Comparison of ENCODE assay signal across 17 cellular contexts in the genomic region with DNA sequence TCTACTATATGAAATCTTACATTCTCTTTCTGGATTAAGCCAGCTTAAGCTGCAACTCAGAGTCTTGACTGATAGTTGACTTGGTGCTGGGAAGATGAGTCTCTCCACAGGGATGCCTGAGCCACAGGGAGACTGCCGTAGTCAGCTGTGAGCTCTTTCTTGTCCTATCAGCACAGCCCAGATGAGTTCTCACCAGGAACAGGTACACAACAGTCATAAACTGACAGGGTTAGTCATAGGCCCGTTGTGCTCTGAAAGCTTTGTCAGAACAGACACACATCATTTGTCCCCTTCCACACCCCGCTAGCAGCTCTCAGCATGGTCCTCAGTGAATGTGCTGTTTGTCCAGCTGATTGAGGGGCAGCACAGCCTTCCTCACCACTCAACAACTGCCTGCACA.
A peak's percentile ranks its signal among the peaks of the same experiment; 100 is the strongest.
DNase-seq lines count a peak whose midpoint lies in the region; ATAC-seq, FAIRE-seq and TF ChIP-seq lines count a peak whose summit lies in the region.
"Had no signal": no experiment of that assay in that cellular context is flagged by ENCODE, and none has a peak within 500 bp of the region (broad histone marks: within the 10 kb centered on the region; RNA-seq: fewer than 3 reads in every experiment).

No MANE protein-coding gene starts in this region.

- CTCF ChIA-PET in Caco-2 (lab: Charles Lee): no interaction called here
- CTCF ChIA-PET in PC-9 (lab: Charles Lee): no interaction called here

- BruUV-seq in Caco-2 (replicated peaks; lab: Mats Ljungman, UMichigan) (no TSS peak), PC-9 (replicated peaks; lab: Mats Ljungman, UMichigan) (no TSS peak)

- H2AFZ ChIP-seq in PC-9 (no peak overlapping the region), osteoblast (ENCODE audit: low read length) (peak overlapping the region; percentile 1), MM.1S (ENCODE audit: low read length) (no peak overlapping the region)

- H3K4me3 Mint-ChIP-seq in Caco-2 (ENCODE audit: unreplicated experiment): no peak overlapping the region
- H3K4me3 Mint-ChIP-seq: activated CD4-positive, alpha-beta T cell treated with anti-CD3 and anti-CD28 coated beads, Interleukin-2, amount 10 ng/mL, durations not matched to agents 7 days and 5 days; activated naive CD8-positive, alpha-beta T cell treated with anti-CD3 and anti-CD28 coated beads, Interleukin-2, amount 50 U/mL, for 24 hours; activated T-cell treated with anti-CD3 and anti-CD28 coated beads, Interleukin-2, amount 50 U/mL, for 4 hours; stimulated activated naive CD8-positive, alpha-beta T cell treated with anti-CD3 and anti-CD28 coated beads, Interleukin-15, Interleukin-2, amounts not matched to agents 100 ng/mL and 50 ng/mL, for 24 hours had no signal

- no peaks in the 10 kb centered on the region for H3K79me2 ChIP-seq in PC-9 (ENCODE audit: low read depth)
- no peaks in the 10 kb centered on the region for H3K79me2 ChIP-seq in osteoblast (ENCODE audit: insufficient read depth, low read length)
- H3K79me2 ChIP-seq in MM.1S (ENCODE audit: low read length): no peaks in the 10 kb centered on the region

- H3K27ac Mint-ChIP-seq in Caco-2 (ENCODE audit: unreplicated experiment): peak overlapping the region; percentile 87
- H3K27ac Mint-ChIP-seq in activated naive CD4-positive, alpha-beta T cell treated with anti-CD3 and anti-CD28 coated beads, Interleukin-2, amount 50 U/mL, for 72 hours: no peak overlapping the region
- H3K27ac Mint-ChIP-seq: activated CD4-positive, alpha-beta T cell treated with anti-CD3 and anti-CD28 coated beads, Interleukin-2, amount 10 ng/mL, durations not matched to agents 7 days and 5 days; activated naive CD8-positive, alpha-beta T cell treated with anti-CD3 and anti-CD28 coated beads, Interleukin-2, amount 50 U/mL, for 24 hours; stimulated activated naive CD8-positive, alpha-beta T cell treated with anti-CD3 and anti-CD28 coated beads, Interleukin-15, Interleukin-2, amounts not matched to agents 100 ng/mL and 50 ng/mL, for 24 hours had no signal

- H3K4me2 ChIP-seq in PC-9 (peak overlapping the region; percentile 54), osteoblast (ENCODE audit: insufficient read depth, low read length) (no peak overlapping the region), MM.1S (ENCODE audit: low read depth, low read length) (no peak overlapping the region)

- H3K9me2 ChIP-seq in PC-9 (ENCODE audit: insufficient read depth): no peaks in the 10 kb centered on the region
- H3K9me2 ChIP-seq in MM.1S (replicated peaks; ENCODE audit: insufficient read depth, low read length): no peaks in the 10 kb centered on the region

- no peak for FAIRE-seq in D721Med (lab: Jason Lieb, UNC)
- FAIRE-seq: colon had no signal

- TF ChIP-seq CTCF in Caco-2 (IDR thresholded peaks at IDR 0.05; ENCODE audit: insufficient read depth in 1 of 2, low read depth in 1 of 2, low read length in 1 of 2, severe bottlenecking in 1 of 2, unreplicated experiment in 1 of 2) (no peak), PC-9 (conservative IDR thresholded peaks at IDR 0.05) (no peak), epithelial cell of esophagus (IDR thresholded peaks at IDR 0.05; ENCODE audit: insufficient read depth, low read depth, low read length, missing control alignments) (no peak), osteoblast (IDR thresholded peaks at IDR 0.05; ENCODE audit: extremely low read depth, low read depth, low read length) (no peak), D721Med (IDR thresholded peaks at IDR 0.05; ENCODE audit: insufficient read depth, missing control alignments) (no peak), MM.1S (IDR thresholded peaks at IDR 0.05; ENCODE audit: low read length) (no peak)

- peaks cover 30% of the 10 kb centered on the region for H3K4me1 ChIP-seq in Caco-2
- peaks cover 17% of the 10 kb centered on the region for H3K4me1 ChIP-seq in PC-9 (replicated peaks; ENCODE audit: insufficient read depth)
- peaks cover 34% of the 10 kb centered on the region for H3K4me1 ChIP-seq in osteoblast (ENCODE audit: insufficient read depth, low read length)
- no peaks in the 10 kb centered on the region for H3K4me1 ChIP-seq in MM.1S (ENCODE audit: low read length)

- H3K9ac ChIP-seq in MM.1S (ENCODE audit: low read length): no peak overlapping the region

- H3K4me1 Mint-ChIP-seq in Caco-2 (ENCODE audit: low read depth, unreplicated experiment): peaks cover 30% of the 10 kb centered on the region

- H3K27me3 ChIP-seq in Caco-2 (replicated peaks; ENCODE audit: control insufficient read depth, insufficient read depth, low read length) (no peaks in the 10 kb centered on the region), PC-9 (ENCODE audit: insufficient read depth, low read depth) (no peaks in the 10 kb centered on the region), osteoblast (ENCODE audit: insufficient read depth, low read length) (no peaks in the 10 kb centered on the region), MM.1S (replicated peaks; ENCODE audit: insufficient read depth, low read length) (no peaks in the 10 kb centered on the region)

- H3K4me3 ChIP-seq in Caco-2 (ENCODE audit: low read depth, low read length) (no peak overlapping the region), PC-9 (no peak overlapping the region), epithelial cell of esophagus (ENCODE audit: low read length) (no peak overlapping the region), osteoblast (ENCODE audit: insufficient read depth, low read length) (no peak overlapping the region), MM.1S (ENCODE audit: low read length) (no peak overlapping the region)
- H3K4me3 ChIP-seq: skin epidermis had no signal

- H3K9me3 Mint-ChIP-seq in Caco-2 (ENCODE audit: unreplicated experiment): no peaks in the 10 kb centered on the region
- no peaks in the 10 kb centered on the region for H3K9me3 Mint-ChIP-seq in activated naive CD4-positive, alpha-beta T cell treated with anti-CD3 and anti-CD28 coated beads, Interleukin-2, amount 50 U/mL, for 72 hours
- H3K9me3 Mint-ChIP-seq: activated CD4-positive, alpha-beta T cell treated with anti-CD3 and anti-CD28 coated beads, Interleukin-2, amount 10 ng/mL, durations not matched to agents 7 days and 5 days; activated naive CD8-positive, alpha-beta T cell treated with anti-CD3 and anti-CD28 coated beads, Interleukin-2, amount 50 U/mL, for 24 hours; activated T-cell treated with anti-CD3 and anti-CD28 coated beads, Interleukin-2, amount 50 U/mL, for 4 hours; stimulated activated naive CD8-positive, alpha-beta T cell treated with anti-CD3 and anti-CD28 coated beads, Interleukin-15, Interleukin-2, amounts not matched to agents 100 ng/mL and 50 ng/mL, for 24 hours had no signal

- ATAC-seq in activated naive CD4-positive, alpha-beta T cell treated with anti-CD3 and anti-CD28 coated beads, Interleukin-2, amount 50 U/mL, for 72 hours: no peak
- ATAC-seq in GM18498 (IDR thresholded peaks at IDR 0.05; ENCODE audit: unreplicated experiment): no peak
- ATAC-seq: activated naive CD8-positive, alpha-beta T cell treated with anti-CD3 and anti-CD28 coated beads, Interleukin-2, amount 50 U/mL, for 24 hours; activated T-cell treated with anti-CD3 and anti-CD28 coated beads, Interleukin-2, amount 50 U/mL, for 4 hours had no signal

- no peaks in the 10 kb centered on the region for H3K27me3 Mint-ChIP-seq in Caco-2 (ENCODE audit: insufficient read depth, unreplicated experiment)
- H3K27me3 Mint-ChIP-seq: stimulated activated naive CD8-positive, alpha-beta T cell treated with anti-CD3 and anti-CD28 coated beads, Interleukin-15, Interleukin-2, amounts not matched to agents 100 ng/mL and 50 ng/mL, for 24 hours had no signal

- intact Hi-C loops in Caco-2 (cut with micrococcal nuclease; ENCODE audit: unreplicated experiment): no loop called here
- intact Hi-C loops in PC-9 (cut with micrococcal nuclease; ENCODE audit: unreplicated experiment): no loop called here

- H3K36me3 ChIP-seq in Caco-2 (ENCODE audit: control insufficient read depth, insufficient read depth, low read length): no peaks in the 10 kb centered on the region
- H3K36me3 ChIP-seq in PC-9 (ENCODE audit: low read depth): no peaks in the 10 kb centered on the region
- no peaks in the 10 kb centered on the region for H3K36me3 ChIP-seq in osteoblast (ENCODE audit: insufficient read depth, low read length)
- H3K36me3 ChIP-seq in MM.1S (replicated peaks; ENCODE audit: insufficient read depth, low read length): no peaks in the 10 kb centered on the region

- POLR2A ChIA-PET in Caco-2 (lab: Charles Lee) (no interaction called here), PC-9 (lab: Charles Lee; ENCODE audit: unreplicated experiment) (no interaction called here)

- H3F3A ChIP-seq in PC-9 (ENCODE audit: insufficient read depth, low read depth): peaks cover 12% of the 10 kb centered on the region; the same call in 1 of the 2 replicates
- H3F3A ChIP-seq in MM.1S (ENCODE audit: insufficient read depth, low read length): no peaks in the 10 kb centered on the region

- no peak for DNase-seq in Caco-2
- no peak for DNase-seq in PC-9
- DNase-seq in epithelial cell of esophagus (ENCODE audit: low read depth): peak; percentile 70
- DNase-seq in osteoblast (ENCODE audit: insufficient read length, low spot score, missing footprints): no peak
- DNase-seq in activated naive CD4-positive, alpha-beta T cell treated with anti-CD3 and anti-CD28 coated beads, Interleukin-2, amount 50 U/mL, for 72 hours (ENCODE audit: low spot score in 2 of 2): no peak
- DNase-seq in D721Med (ENCODE audit: insufficient read length, low spot score): no peak
- DNase-seq in MM.1S: no peak
- DNase-seq: activated CD4-positive, alpha-beta T cell treated with anti-CD3 and anti-CD28 coated beads, Interleukin-2, amount 10 ng/mL, durations not matched to agents 7 days and 5 days; activated naive CD8-positive, alpha-beta T cell treated with anti-CD3 and anti-CD28 coated beads, Interleukin-2, amount 50 U/mL, for 24 hours; activated T-cell treated with anti-CD3 and anti-CD28 coated beads, Interleukin-2, amount 50 U/mL, for 4 hours; Kasumi-1; NCI-H2029 treated with DMSO at 0.1 percent for 48 hours; NCI-H69 had no signal

- H3K27ac ChIP-seq in PC-9: peak overlapping the region; percentile 92
- peak overlapping the region; percentile 95 for H3K27ac ChIP-seq in osteoblast (ENCODE audit: low read depth, low read length)
- H3K27ac ChIP-seq in MM.1S (ENCODE audit: low read length): no peak overlapping the region

- peaks cover 8% of the 10 kb centered on the region for H3K36me3 Mint-ChIP-seq in Caco-2 (ENCODE audit: insufficient read depth, unreplicated experiment)
- H3K36me3 Mint-ChIP-seq in activated naive CD4-positive, alpha-beta T cell treated with anti-CD3 and anti-CD28 coated beads, Interleukin-2, amount 50 U/mL, for 72 hours: no peaks in the 10 kb centered on the region

- H4K20me1 ChIP-seq in PC-9 (ENCODE audit: insufficient read depth): no peaks in the 10 kb centered on the region
- H4K20me1 ChIP-seq in osteoblast (ENCODE audit: insufficient read depth, low read length): no peaks in the 10 kb centered on the region
- H4K20me1 ChIP-seq in MM.1S (ENCODE audit: insufficient read depth, low read length): no peaks in the 10 kb centered on the region

- H3K9me3 ChIP-seq in Caco-2: no peaks in the 10 kb centered on the region
- no peaks in the 10 kb centered on the region; the same call in 1 of the 2 replicates for H3K9me3 ChIP-seq in PC-9 (ENCODE audit: insufficient read depth, low read depth)
- H3K9me3 ChIP-seq in osteoblast (ENCODE audit: low read depth, low read length): no peaks in the 10 kb centered on the region
- no peaks in the 10 kb centered on the region for H3K9me3 ChIP-seq in MM.1S (replicated peaks; ENCODE audit: insufficient read depth, low read length)
